ENCODE assay signal across 1 cellular context in the genomic region with DNA sequence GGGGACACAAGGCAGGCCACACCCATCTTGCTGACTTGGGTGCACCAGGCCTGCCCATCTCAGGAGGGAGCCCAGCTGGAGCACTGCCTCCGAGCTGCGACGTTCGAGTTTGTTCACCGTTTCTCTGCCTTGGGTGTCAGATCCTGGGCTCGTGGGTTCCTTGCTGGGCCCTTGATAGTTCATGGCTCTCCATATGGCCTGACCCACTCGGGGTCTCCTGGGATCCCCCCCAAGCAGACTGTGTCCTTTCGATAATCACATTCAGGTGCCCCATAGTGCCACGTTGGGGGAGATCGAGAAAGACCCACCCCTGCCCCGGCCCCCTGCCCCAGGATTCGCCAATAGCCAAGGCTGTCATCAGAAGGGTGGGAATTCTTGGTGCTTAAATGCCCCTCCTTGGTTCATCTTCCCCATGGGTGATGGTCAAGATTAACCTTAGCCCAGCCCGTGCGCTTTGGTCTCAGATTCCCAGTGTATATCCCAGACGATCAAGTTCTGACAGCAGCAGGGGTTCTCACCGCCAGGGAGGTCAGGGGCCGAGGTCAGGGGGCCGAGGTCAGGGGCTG.
TF ChIP-seq lines count a peak whose summit lies in the region.

No MANE protein-coding gene starts in this region.

TF ChIP-seq in HepG2, 621 proteins besides CTCF, POLR2A, EP300 and RAD21:
- TF ChIP-seq, protein P1, sequence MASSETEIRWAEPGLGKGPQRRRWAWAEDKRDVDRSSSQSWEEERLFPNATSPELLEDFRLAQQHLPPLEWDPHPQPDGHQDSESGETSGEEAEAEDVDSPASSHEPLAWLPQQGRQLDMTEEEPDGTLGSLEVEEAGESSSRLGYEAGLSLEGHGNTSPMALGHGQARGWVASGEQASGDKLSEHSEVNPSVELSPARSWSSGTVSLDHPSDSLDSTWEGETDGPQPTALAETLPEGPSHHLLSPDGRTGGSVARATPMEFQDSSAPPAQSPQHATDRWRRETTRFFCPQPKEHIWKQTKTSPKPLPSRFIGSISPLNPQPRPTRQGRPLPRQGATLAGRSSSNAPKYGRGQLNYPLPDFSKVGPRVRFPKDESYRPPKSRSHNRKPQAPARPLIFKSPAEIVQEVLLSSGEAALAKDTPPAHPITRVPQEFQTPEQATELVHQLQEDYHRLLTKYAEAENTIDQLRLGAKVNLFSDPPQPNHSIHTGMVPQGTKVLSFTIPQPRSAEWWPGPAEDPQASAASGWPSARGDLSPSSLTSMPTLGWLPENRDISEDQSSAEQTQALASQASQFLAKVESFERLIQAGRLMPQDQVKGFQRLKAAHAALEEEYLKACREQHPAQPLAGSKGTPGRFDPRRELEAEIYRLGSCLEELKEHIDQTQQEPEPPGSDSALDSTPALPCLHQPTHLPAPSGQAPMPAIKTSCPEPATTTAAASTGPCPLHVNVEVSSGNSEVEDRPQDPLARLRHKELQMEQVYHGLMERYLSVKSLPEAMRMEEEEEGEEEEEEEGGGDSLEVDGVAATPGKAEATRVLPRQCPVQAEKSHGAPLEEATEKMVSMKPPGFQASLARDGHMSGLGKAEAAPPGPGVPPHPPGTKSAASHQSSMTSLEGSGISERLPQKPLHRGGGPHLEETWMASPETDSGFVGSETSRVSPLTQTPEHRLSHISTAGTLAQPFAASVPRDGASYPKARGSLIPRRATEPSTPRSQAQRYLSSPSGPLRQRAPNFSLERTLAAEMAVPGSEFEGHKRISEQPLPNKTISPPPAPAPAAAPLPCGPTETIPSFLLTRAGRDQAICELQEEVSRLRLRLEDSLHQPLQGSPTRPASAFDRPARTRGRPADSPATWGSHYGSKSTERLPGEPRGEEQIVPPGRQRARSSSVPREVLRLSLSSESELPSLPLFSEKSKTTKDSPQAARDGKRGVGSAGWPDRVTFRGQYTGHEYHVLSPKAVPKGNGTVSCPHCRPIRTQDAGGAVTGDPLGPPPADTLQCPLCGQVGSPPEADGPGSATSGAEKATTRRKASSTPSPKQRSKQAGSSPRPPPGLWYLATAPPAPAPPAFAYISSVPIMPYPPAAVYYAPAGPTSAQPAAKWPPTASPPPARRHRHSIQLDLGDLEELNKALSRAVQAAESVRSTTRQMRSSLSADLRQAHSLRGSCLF (CRISPR knock-in tag; IDR thresholded peaks at IDR 0.05; ENCODE audit: borderline replicate concordance), result no peak
- TF ChIP-seq NR2C2 (CRISPR knock-in tag; IDR thresholded peaks at IDR 0.05; ENCODE audit: borderline replicate concordance) (peak; percentile 87; the same call in 1 of the 2 replicates), MZF1 (CRISPR knock-in tag; IDR thresholded peaks at IDR 0.05; ENCODE audit: borderline replicate concordance) (no peak)
